1 cellular context compared by ENCODE assay signal in genomic region chr20:63270606-63271325, GRCh38.
A peak's percentile ranks its signal among the peaks of the same experiment; 100 is the strongest.
TF ChIP-seq lines count a peak whose summit lies in the region.

No MANE protein-coding gene starts in this region.

TF ChIP-seq in HepG2, 621 proteins besides CTCF, POLR2A, EP300 and RAD21:
- TF ChIP-seq ZNF563 (CRISPR knock-in tag; IDR thresholded peaks at IDR 0.05): no peak
- peak; percentile 67; the same call in 1 of the 2 replicates for TF ChIP-seq ZNF7 (CRISPR knock-in tag; IDR thresholded peaks at IDR 0.05)
- TF ChIP-seq ZNF343 (CRISPR knock-in tag; IDR thresholded peaks at IDR 0.05): peak; percentile 28; the same call in 1 of the 2 replicates
- TF ChIP-seq NFIB (CRISPR knock-in tag; IDR thresholded peaks at IDR 0.05; ENCODE audit: borderline replicate concordance): 0 out of 2 replicates have a peak, but pooled peaks have one; percentile 59
- TF ChIP-seq, protein P1, sequence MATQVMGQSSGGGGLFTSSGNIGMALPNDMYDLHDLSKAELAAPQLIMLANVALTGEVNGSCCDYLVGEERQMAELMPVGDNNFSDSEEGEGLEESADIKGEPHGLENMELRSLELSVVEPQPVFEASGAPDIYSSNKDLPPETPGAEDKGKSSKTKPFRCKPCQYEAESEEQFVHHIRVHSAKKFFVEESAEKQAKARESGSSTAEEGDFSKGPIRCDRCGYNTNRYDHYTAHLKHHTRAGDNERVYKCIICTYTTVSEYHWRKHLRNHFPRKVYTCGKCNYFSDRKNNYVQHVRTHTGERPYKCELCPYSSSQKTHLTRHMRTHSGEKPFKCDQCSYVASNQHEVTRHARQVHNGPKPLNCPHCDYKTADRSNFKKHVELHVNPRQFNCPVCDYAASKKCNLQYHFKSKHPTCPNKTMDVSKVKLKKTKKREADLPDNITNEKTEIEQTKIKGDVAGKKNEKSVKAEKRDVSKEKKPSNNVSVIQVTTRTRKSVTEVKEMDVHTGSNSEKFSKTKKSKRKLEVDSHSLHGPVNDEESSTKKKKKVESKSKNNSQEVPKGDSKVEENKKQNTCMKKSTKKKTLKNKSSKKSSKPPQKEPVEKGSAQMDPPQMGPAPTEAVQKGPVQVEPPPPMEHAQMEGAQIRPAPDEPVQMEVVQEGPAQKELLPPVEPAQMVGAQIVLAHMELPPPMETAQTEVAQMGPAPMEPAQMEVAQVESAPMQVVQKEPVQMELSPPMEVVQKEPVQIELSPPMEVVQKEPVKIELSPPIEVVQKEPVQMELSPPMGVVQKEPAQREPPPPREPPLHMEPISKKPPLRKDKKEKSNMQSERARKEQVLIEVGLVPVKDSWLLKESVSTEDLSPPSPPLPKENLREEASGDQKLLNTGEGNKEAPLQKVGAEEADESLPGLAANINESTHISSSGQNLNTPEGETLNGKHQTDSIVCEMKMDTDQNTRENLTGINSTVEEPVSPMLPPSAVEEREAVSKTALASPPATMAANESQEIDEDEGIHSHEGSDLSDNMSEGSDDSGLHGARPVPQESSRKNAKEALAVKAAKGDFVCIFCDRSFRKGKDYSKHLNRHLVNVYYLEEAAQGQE (IDR thresholded peaks at IDR 0.05; ENCODE audit: borderline replicate concordance in 1 of 2, low read depth in 1 of 2, low read length in 2 of 2): no peak
